In genomic region chr11:62792193-62792575, GRCh38 we compare ENCODE assay signal across 8 cellular contexts. TPM values are rescaled to one million over a fixed set of nuclear protein-coding genes. Genes with fewer than 3 reads are reported as not detected.
DNase-seq lines count a peak whose midpoint lies in the region; ATAC-seq and TF ChIP-seq lines count a peak whose summit lies in the region.

No MANE protein-coding gene starts in this region.

- H3K4me1 ChIP-seq in Caco-2 (peaks cover 5% of the 10 kb centered on the region), MM.1S (ENCODE audit: low read length) (peaks cover 23% of the 10 kb centered on the region), duodenal mucosa (ENCODE audit: control insufficient read depth in 1 of 2, insufficient read depth in 2 of 2, low read length in 2 of 2) (peaks cover 23 to 37% of the 10 kb centered on the region in 2 donors)

- H3K4me3 Mint-ChIP-seq in Caco-2 (ENCODE audit: unreplicated experiment) = peak overlapping the region; percentile 83
- H3K4me3 Mint-ChIP-seq in naive B cell = peak overlapping the region; percentile 84 to 97 (median 92)

- H3K4me3 ChIP-seq in Caco-2 (ENCODE audit: low read depth, low read length) (peak overlapping the region; percentile 1; the same call in 1 of the 2 replicates), MM.1S (ENCODE audit: low read length) (peak overlapping the region; percentile 92), duodenal mucosa (ENCODE audit: low read depth in 1 of 2, low read length in 2 of 2) (peak overlapping the region; percentile 1 to 16)

- H3F3A ChIP-seq in MM.1S (ENCODE audit: insufficient read depth, low read length) = peaks cover 30% of the 10 kb centered on the region

- H3K27ac Mint-ChIP-seq in Caco-2 (ENCODE audit: unreplicated experiment) = peak overlapping the region; percentile 93
- peak overlapping the region; percentile 76 to 97 (median 90) for H3K27ac Mint-ChIP-seq in naive B cell

- no peaks in the 10 kb centered on the region for H3K9me2 ChIP-seq in MM.1S (replicated peaks; ENCODE audit: insufficient read depth, low read length)

- no TSS peak for BruUV-seq in Caco-2 (replicated peaks; lab: Mats Ljungman, UMichigan)

- TF ChIP-seq CTCF in Caco-2 (IDR thresholded peaks at IDR 0.05; ENCODE audit: insufficient read depth in 1 of 2, low read depth in 1 of 2, low read length in 1 of 2, severe bottlenecking in 1 of 2, unreplicated experiment in 1 of 2) = no peak
- no peak for TF ChIP-seq CTCF in MM.1S (IDR thresholded peaks at IDR 0.05; ENCODE audit: low read length)
- TF ChIP-seq CTCF in GM13977 (IDR thresholded peaks at IDR 0.05; ENCODE audit: extremely low read depth, insufficient read depth, missing control alignments) = no peak

- intact Hi-C loops in Caco-2 (cut with micrococcal nuclease; ENCODE audit: unreplicated experiment) = loop anchor here (1.0 kb wide), 2 partner anchors 13 to 70 kb away; partner anchors contain the start of gene NXF1

- CTCF ChIA-PET in Caco-2 (lab: Charles Lee) = no interaction called here

- peaks cover 90% of the 10 kb centered on the region for H3K36me3 Mint-ChIP-seq in Caco-2 (ENCODE audit: insufficient read depth, unreplicated experiment)
- H3K36me3 Mint-ChIP-seq in naive B cell = peaks cover 5 to 16% of the 10 kb centered on the region in 2 donors

- peaks cover 42% of the 10 kb centered on the region for H3K79me2 ChIP-seq in MM.1S (ENCODE audit: low read length)

- H3K4me1 Mint-ChIP-seq in Caco-2 (ENCODE audit: low read depth, unreplicated experiment) (peaks cover 14% of the 10 kb centered on the region), naive B cell (peaks cover 30 to 48% (median 47%) of the 10 kb centered on the region in 3 donors)

- in situ Hi-C loops in GM13977 (cut with MboI; ENCODE audit: low pct_unique_long_range_greater_than_20kb, low sequenced_read_pairs, unreplicated experiment) = no loop called here

- H3K9me3 Mint-ChIP-seq in Caco-2 (ENCODE audit: unreplicated experiment) = no peaks in the 10 kb centered on the region
- no peaks in the 10 kb centered on the region for H3K9me3 Mint-ChIP-seq in naive B cell

- peak overlapping the region; percentile 87 for H3K4me2 ChIP-seq in MM.1S (ENCODE audit: low read depth, low read length)

- H3K27me3 ChIP-seq in Caco-2 (replicated peaks; ENCODE audit: control insufficient read depth, insufficient read depth, low read length) (no peaks in the 10 kb centered on the region), MM.1S (replicated peaks; ENCODE audit: insufficient read depth, low read length) (no peaks in the 10 kb centered on the region), duodenal mucosa (ENCODE audit: control insufficient read depth in 1 of 2, insufficient read depth in 2 of 2, low read length in 2 of 2) (no peaks in the 10 kb centered on the region)

- H3K27me3 Mint-ChIP-seq in Caco-2 (ENCODE audit: insufficient read depth, unreplicated experiment) = no peaks in the 10 kb centered on the region
- H3K27me3 Mint-ChIP-seq in naive B cell = no peaks in the 10 kb centered on the region

- no peaks in the 10 kb centered on the region for H4K20me1 ChIP-seq in MM.1S (ENCODE audit: insufficient read depth, low read length)

- POLR2A ChIA-PET in Caco-2 (lab: Charles Lee) = interaction anchor here (0.7 to 1.6 kb wide), 4 partner anchors 30 to 86 kb away, joined by 3 to 6 read pairs (median 4); partner anchors contain the start of genes POLR2G and STX5

- no peak for ATAC-seq in naive B cell (ENCODE audit: low read depth in 2 of 2)
- ATAC-seq in GM18870 (IDR thresholded peaks at IDR 0.05; ENCODE audit: unreplicated experiment) = no peak

- H3K36me3 ChIP-seq in Caco-2 (ENCODE audit: control insufficient read depth, insufficient read depth, low read length) = peaks cover 6% of the 10 kb centered on the region; the same call in 1 of the 2 replicates
- H3K36me3 ChIP-seq in MM.1S (replicated peaks; ENCODE audit: insufficient read depth, low read length) = 0 out of 2 replicates have a peak, but pooled peaks cover 3% of the 10 kb centered on the region
- peaks cover 36 to 69% of the 10 kb centered on the region in 2 donors for H3K36me3 ChIP-seq in duodenal mucosa (ENCODE audit: control insufficient read depth in 1 of 2, insufficient read depth in 2 of 2, low read length in 2 of 2)

- H3K9me3 ChIP-seq in Caco-2 = no peaks in the 10 kb centered on the region
- H3K9me3 ChIP-seq in MM.1S (replicated peaks; ENCODE audit: insufficient read depth, low read length) = no peaks in the 10 kb centered on the region
- no peaks in the 10 kb centered on the region for H3K9me3 ChIP-seq in duodenal mucosa (ENCODE audit: control insufficient read depth in 1 of 2, low read length in 2 of 2)

- H3K27ac ChIP-seq in MM.1S (ENCODE audit: low read length) (peak overlapping the region; percentile 26; the same call in 1 of the 2 replicates), duodenal mucosa (ENCODE audit: low read depth, low read length) (peak overlapping the region; percentile 13)

- DNase-seq in Caco-2 = no peak
- DNase-seq in MM.1S = no peak
- DNase-seq in naive B cell = no peak
- DNase-seq in NCI-H2029 treated with DMSO at 0.1 percent for 48 hours (lab: John Stamatoyannopoulos, UW) = no peak
- no peak for DNase-seq in GM13977 (ENCODE audit: low spot score)
- no peak for DNase-seq in HuH-7 (ENCODE audit: low spot score)

- peak overlapping the region; percentile 60 for H2AFZ ChIP-seq in MM.1S (ENCODE audit: low read length)

- H3K9ac ChIP-seq in MM.1S (ENCODE audit: low read length) (peak overlapping the region; percentile 61; the same call in 1 of the 2 replicates), duodenal mucosa (ENCODE audit: low read depth in 1 of 2, low read length in 2 of 2) (peak overlapping the region; percentile 3 to 28)

RNA-seq across cellular contexts. Expression of gene TMEM223, which starts 0.4 kb away (rescaled TPM):
- total RNA-seq in Caco-2 (2022) = 22.7 and 28.1 TPM in 2 replicates
- polyA plus RNA-seq in naive B cell (ENCODE audit: low read depth in 6 of 6) = 10 to 100 TPM; 28.9 to 52.5 (median 45.3) TPM

RNA-seq across cellular contexts. Expression of gene TMEM179B, which starts 5.0 kb away (rescaled TPM):
- 59.9 and 68.4 TPM in 2 replicates for total RNA-seq in Caco-2 (2022)
- 100 to 1,000 TPM; 145 to 275 (median 160) TPM for polyA plus RNA-seq in naive B cell (ENCODE audit: low read depth in 6 of 6)

RNA-seq across cellular contexts. Expression of gene NXF1, which starts 13.1 kb away (rescaled TPM):
- 77.5 and 77.6 TPM in 2 replicates for total RNA-seq in Caco-2 (2022)
- polyA plus RNA-seq in naive B cell (ENCODE audit: low read depth in 6 of 6) = 100 to 1,000 TPM in 2 of 6 donors, 10 to 100 TPM in 4; 60.9 to 121 (median 90.6) TPM

RNA-seq across cellular contexts. Expression of gene TAF6L, which starts 21.0 kb away (rescaled TPM):
- 26.8 and 30.1 TPM in 2 replicates for total RNA-seq in Caco-2 (2022)
- polyA plus RNA-seq in naive B cell (ENCODE audit: low read depth in 6 of 6) = 10 to 100 TPM in 2 of 6 donors, 1 to 10 TPM in 4; 8.3 to 14.3 (median 9.5) TPM

RNA-seq across cellular contexts. Expression of gene POLR2G, which starts 30.8 kb away (rescaled TPM):
- 139 TPM in 2 replicates for total RNA-seq in Caco-2 (2022)
- 100 to 1,000 TPM; 249 to 395 (median 290) TPM for polyA plus RNA-seq in naive B cell (ENCODE audit: low read depth in 6 of 6)

Comparison
In these comparisons a context has a peak if more than half of its experiments do, and no peak if none do; other contexts are left out.
1. H3K4me3 ChIP-seq: peak in every context shown above with its lines; median percentile 92 in MM.1S; 8 in duodenal mucosa; 1 in Caco-2.